In the genomic region with DNA sequence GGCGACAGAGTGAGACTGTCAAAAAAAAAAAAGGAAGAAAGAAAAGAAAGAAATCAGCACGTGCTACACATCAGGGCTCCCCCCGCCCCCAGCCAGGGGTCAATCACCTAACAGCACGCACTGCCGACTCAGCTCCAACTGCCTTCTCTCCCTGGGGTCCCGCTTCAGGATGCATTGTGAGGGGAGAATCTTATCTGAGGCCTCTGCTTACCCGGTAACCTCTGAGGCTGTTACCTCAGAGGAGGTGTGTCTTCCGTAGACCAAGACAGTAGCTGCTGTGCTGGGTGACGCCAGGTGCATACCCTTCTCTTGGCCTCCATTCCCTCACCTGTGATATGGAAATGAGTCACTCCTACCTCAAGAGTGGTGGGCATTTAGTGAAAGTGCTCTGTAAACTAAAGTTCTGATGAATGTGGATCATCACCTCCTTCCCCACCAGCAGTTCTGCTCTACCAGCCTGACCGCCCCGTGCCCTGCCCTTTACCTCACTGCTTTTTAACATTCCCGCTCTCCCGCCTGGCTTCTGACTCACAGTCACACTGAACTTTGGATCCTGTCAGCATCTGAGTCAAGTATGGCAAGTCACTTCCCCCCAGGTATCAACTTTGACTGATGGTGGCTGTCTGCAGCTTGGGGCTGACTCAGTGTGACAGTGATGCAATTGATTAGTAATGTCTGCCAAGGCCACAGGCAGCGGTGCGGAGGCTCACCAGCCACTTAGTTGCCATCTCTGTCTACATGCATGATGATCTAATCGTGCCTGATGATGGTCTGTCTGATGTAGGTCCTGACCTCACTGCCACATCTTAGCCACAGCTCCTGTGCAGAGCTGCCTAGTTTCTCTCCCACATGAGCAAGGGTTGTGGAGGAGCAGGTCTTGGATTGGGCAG, we compare ENCODE assay signal across 9 cellular contexts. TPM values are rescaled to one million over a fixed set of nuclear protein-coding genes. Genes with fewer than 3 reads are reported as not detected.
A peak's percentile ranks its signal among the peaks of the same experiment; 100 is the strongest.
DNase-seq lines count a peak whose midpoint lies in the region; ATAC-seq, FAIRE-seq and TF ChIP-seq lines count a peak whose summit lies in the region.
"Had no signal": no experiment of that assay in that cellular context is flagged by ENCODE, and none has a peak within 500 bp of the region (broad histone marks: within the 10 kb centered on the region; RNA-seq: fewer than 3 reads in every experiment).

No MANE protein-coding gene starts in this region.

- H3K36me3 ChIP-seq in SK-N-SH (replicated peaks in 1 of 2; ENCODE audit: control insufficient read depth in 1 of 2, insufficient read depth in 2 of 2, low read length in 1 of 2) (peaks cover 0 to 3% of the 10 kb centered on the region in 2 experiments), esophagus squamous epithelium (peaks cover 0 to 15% (median 4%) of the 10 kb centered on the region in 3 donors)

- H3F3A ChIP-seq in SK-N-SH (replicated peaks; ENCODE audit: insufficient read depth) = peaks cover 3% of the 10 kb centered on the region

- no peak for TF ChIP-seq EP300 in SK-N-SH (IDR thresholded peaks at IDR 0.05; ENCODE audit: borderline replicate concordance in 1 of 2, low read depth in 1 of 2, low read length in 1 of 2)

- H3K27ac ChIP-seq in SK-N-SH (ENCODE audit: low read depth in 2 of 2, low read length in 1 of 2) (no peak overlapping the region), esophagus squamous epithelium (no peak overlapping the region)
- H3K27ac ChIP-seq: parathyroid adenoma had no signal

- no peak overlapping the region for H3K4me2 ChIP-seq in SK-N-SH

- POLR2A ChIA-PET in SK-N-SH (lab: Yijun Ruan, JAX) = no interaction called here

- CTCF ChIA-PET in SK-N-SH (lab: Yijun Ruan, JAX) = interaction anchor here (0.9 to 6.6 kb wide), 7 partner anchors 9 to 150 kb away, joined by 3 to 91 read pairs (median 47); no protein-coding TSS in a partner anchor

- TF ChIP-seq POLR2A in GM12891 (IDR thresholded peaks at IDR 0.05; ENCODE audit: low read depth, low read length) = no peak
- TF ChIP-seq POLR2A in esophagus squamous epithelium (IDR thresholded peaks at IDR 0.05) = no peak

- no peak for ATAC-seq in HG03460 (IDR thresholded peaks at IDR 0.05; ENCODE audit: unreplicated experiment)

- H3K4me3 ChIP-seq in SK-N-SH (ENCODE audit: low read depth in 2 of 2, low read length in 1 of 2) (no peak overlapping the region), esophagus squamous epithelium (no peak overlapping the region)

- H3K4me1 ChIP-seq in SK-N-SH (ENCODE audit: control insufficient read depth in 1 of 2, insufficient read depth in 2 of 2, low read depth in 1 of 2, low read length in 1 of 2) (peaks cover 0 to 3% of the 10 kb centered on the region in 2 experiments; a peak in 1 of 4 replicates), esophagus squamous epithelium (peaks cover 7 to 22% (median 8%) of the 10 kb centered on the region in 3 donors)

- WGBS in SK-N-SH (ENCODE audit: low lambda C conversion rate) = 55% methylated on average over 16 of the region's 16 CpGs
- 49 to 63% methylated on average over 16 of the region's 16 CpGs for WGBS in esophagus squamous epithelium, 2 donors

- H3K9me2 ChIP-seq in SK-N-SH = no peaks in the 10 kb centered on the region

- H4K20me1 ChIP-seq in SK-N-SH (ENCODE audit: insufficient read depth) = no peaks in the 10 kb centered on the region

- no peaks in the 10 kb centered on the region for H3K9me3 ChIP-seq in SK-N-SH
- no peaks in the 10 kb centered on the region for H3K9me3 ChIP-seq in esophagus squamous epithelium

- H3K27me3 ChIP-seq in SK-N-SH (ENCODE audit: insufficient read depth) (no peaks in the 10 kb centered on the region), esophagus squamous epithelium (no peaks in the 10 kb centered on the region)

- intact Hi-C loops in esophagus squamous epithelium (cut with DNase I) = no loop called here

- peak; percentile 63 for FAIRE-seq in GM12891 (lab: Jason Lieb, UNC)

- H3K9ac ChIP-seq in SK-N-SH = no peak overlapping the region
- H3K9ac ChIP-seq: parathyroid adenoma had no signal

- TF ChIP-seq CTCF in SK-N-SH (IDR thresholded peaks at IDR 0.05) = no peak
- no peak for TF ChIP-seq CTCF in esophagus squamous epithelium (IDR thresholded peaks at IDR 0.05)

- H2AFZ ChIP-seq in SK-N-SH (ENCODE audit: low read depth) = no peak overlapping the region
- H2AFZ ChIP-seq: parathyroid adenoma had no signal

- no peak for TF ChIP-seq RAD21 in SK-N-SH (IDR thresholded peaks at IDR 0.05; ENCODE audit: low read length)

- H3K79me2 ChIP-seq in SK-N-SH (ENCODE audit: insufficient read depth) = no peaks in the 10 kb centered on the region
- H3K79me2 ChIP-seq: parathyroid adenoma had no signal

- DNase-seq in GM12891 (ENCODE audit: insufficient read length, low spot score) (no peak), SK-N-SH (peak; percentile 12), dermis blood vessel endothelial cell (peak; percentile 43), iPS-NIHi7 (ENCODE audit: extremely low spot score) (no peak), NCI-H2081 (lab: John Stamatoyannopoulos, UW) (no peak), esophagus squamous epithelium (lab: John Stamatoyannopoulos, UW) (no peak)
- peak; percentile 89 for DNase-seq in stimulated activated CD4-positive, alpha-beta T cell treated with anti-CD3 and anti-CD28 coated beads, Interleukin-1b, Interleukin-23, amount 100 ng/mL, for 48 hours

TF ChIP-seq in GM12891, 5 proteins besides CTCF, POLR2A, EP300 and RAD21:
- TF ChIP-seq POLR2AphosphoS5 (IDR thresholded peaks at IDR 0.05; ENCODE audit: low read depth, low read length) (no peak), POU2F2 (IDR thresholded peaks at IDR 0.05; ENCODE audit: low read depth, low read length) (no peak), SPI1 (IDR thresholded peaks at IDR 0.05; ENCODE audit: low read depth, low read length) (peak; percentile 43; the same call in 1 of the 2 replicates)

TF ChIP-seq in SK-N-SH, 30 proteins besides CTCF, POLR2A, EP300 and RAD21 (continues in another document):
- TF ChIP-seq, protein P1, sequence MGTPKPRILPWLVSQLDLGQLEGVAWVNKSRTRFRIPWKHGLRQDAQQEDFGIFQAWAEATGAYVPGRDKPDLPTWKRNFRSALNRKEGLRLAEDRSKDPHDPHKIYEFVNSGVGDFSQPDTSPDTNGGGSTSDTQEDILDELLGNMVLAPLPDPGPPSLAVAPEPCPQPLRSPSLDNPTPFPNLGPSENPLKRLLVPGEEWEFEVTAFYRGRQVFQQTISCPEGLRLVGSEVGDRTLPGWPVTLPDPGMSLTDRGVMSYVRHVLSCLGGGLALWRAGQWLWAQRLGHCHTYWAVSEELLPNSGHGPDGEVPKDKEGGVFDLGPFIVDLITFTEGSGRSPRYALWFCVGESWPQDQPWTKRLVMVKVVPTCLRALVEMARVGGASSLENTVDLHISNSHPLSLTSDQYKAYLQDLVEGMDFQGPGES (IDR thresholded peaks at IDR 0.05; ENCODE audit: low read depth, low read length) = no peak
- TF ChIP-seq GABPA (IDR thresholded peaks at IDR 0.05; ENCODE audit: low read depth) = no peak
- TF ChIP-seq MXI1 (IDR thresholded peaks at IDR 0.05; ENCODE audit: low read depth, low read length) = no peak
- TF ChIP-seq TAF1 (IDR thresholded peaks at IDR 0.05; ENCODE audit: borderline replicate concordance, low read depth, low read length) = no peak
- TF ChIP-seq FOSL2 (IDR thresholded peaks at IDR 0.05; ENCODE audit: borderline replicate concordance, low read depth) = peak; percentile 79
- TF ChIP-seq RXRA (IDR thresholded peaks at IDR 0.05; ENCODE audit: borderline replicate concordance, low read depth) = peak; percentile 69; the same call in 1 of the 2 replicates
- no peak for TF ChIP-seq RCOR1 (IDR thresholded peaks at IDR 0.05; ENCODE audit: low read length)
- TF ChIP-seq TEAD4 (IDR thresholded peaks at IDR 0.05; ENCODE audit: borderline replicate concordance, insufficient read depth) = no peak
- TF ChIP-seq, protein P2, sequence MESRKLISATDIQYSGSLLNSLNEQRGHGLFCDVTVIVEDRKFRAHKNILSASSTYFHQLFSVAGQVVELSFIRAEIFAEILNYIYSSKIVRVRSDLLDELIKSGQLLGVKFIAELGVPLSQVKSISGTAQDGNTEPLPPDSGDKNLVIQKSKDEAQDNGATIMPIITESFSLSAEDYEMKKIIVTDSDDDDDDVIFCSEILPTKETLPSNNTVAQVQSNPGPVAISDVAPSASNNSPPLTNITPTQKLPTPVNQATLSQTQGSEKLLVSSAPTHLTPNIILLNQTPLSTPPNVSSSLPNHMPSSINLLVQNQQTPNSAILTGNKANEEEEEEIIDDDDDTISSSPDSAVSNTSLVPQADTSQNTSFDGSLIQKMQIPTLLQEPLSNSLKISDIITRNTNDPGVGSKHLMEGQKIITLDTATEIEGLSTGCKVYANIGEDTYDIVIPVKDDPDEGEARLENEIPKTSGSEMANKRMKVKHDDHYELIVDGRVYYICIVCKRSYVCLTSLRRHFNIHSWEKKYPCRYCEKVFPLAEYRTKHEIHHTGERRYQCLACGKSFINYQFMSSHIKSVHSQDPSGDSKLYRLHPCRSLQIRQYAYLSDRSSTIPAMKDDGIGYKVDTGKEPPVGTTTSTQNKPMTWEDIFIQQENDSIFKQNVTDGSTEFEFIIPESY (IDR thresholded peaks at IDR 0.05; ENCODE audit: borderline replicate concordance, low read depth) = no peak
- no peak for TF ChIP-seq NRF1 (IDR thresholded peaks at IDR 0.05; ENCODE audit: low read depth, low read length)
- TF ChIP-seq FOXM1 (IDR thresholded peaks at IDR 0.05; ENCODE audit: low read depth) = no peak
- TF ChIP-seq, protein P3, sequence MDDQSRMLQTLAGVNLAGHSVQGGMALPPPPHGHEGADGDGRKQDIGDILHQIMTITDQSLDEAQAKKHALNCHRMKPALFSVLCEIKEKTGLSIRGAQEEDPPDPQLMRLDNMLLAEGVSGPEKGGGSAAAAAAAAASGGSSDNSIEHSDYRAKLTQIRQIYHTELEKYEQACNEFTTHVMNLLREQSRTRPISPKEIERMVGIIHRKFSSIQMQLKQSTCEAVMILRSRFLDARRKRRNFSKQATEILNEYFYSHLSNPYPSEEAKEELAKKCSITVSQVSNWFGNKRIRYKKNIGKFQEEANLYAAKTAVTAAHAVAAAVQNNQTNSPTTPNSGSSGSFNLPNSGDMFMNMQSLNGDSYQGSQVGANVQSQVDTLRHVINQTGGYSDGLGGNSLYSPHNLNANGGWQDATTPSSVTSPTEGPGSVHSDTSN (IDR thresholded peaks at IDR 0.05) = peak; percentile 93
- TF ChIP-seq CHD2 (IDR thresholded peaks at IDR 0.05; ENCODE audit: low read length, partially characterized antibody) = no peak

RNA-seq across cellular contexts. Expression of a gene that starts 20.1 kb away (rescaled TPM):
- polyA plus RNA-seq in GM12891 (2012; ENCODE audit: low read depth, missing spikeins) = 54.4 TPM
- 3.3 TPM in 2 replicates for polyA plus RNA-seq in SK-N-SH (2012; rRNA removed)
- 2.0 and 2.3 TPM in 2 replicates for polyA plus RNA-seq in SK-N-SH (2012; cell fraction: cytosol; rRNA removed)
- polyA plus RNA-seq in SK-N-SH (2012; cell fraction: nucleus; rRNA removed) = 8.1 and 8.2 TPM in 2 replicates
- 11.4 and 15.4 TPM in 2 replicates for total RNA-seq in dermis blood vessel endothelial cell
- 10 to 100 TPM in 1 of 4 donors, 1 to 10 TPM in 3; 2.8 to 25.9 (median 5.7) TPM for total RNA-seq in esophagus squamous epithelium

RNA-seq across cellular contexts. Expression of a gene that starts 51.5 kb away (rescaled TPM):
- polyA plus RNA-seq in GM12891 (2012; ENCODE audit: low read depth, missing spikeins) = 0.60 TPM
- 0.05 and 0.08 TPM in 2 replicates for polyA plus RNA-seq in SK-N-SH (2012; rRNA removed)
- polyA plus RNA-seq in SK-N-SH (2012; cell fraction: cytosol; rRNA removed) = 0.01 TPM in 1 of 2 replicates, not detected in the other
- 0.04 TPM in 1 of 2 replicates, not detected in the other for polyA plus RNA-seq in SK-N-SH (2012; cell fraction: nucleus; rRNA removed)
- total RNA-seq in dermis blood vessel endothelial cell = 0.05 and 0.51 TPM in 2 replicates
- total RNA-seq in esophagus squamous epithelium = not detected

Comparison
In these comparisons a context has a peak if more than half of its experiments do, and no peak if none do; other contexts are left out.
1. DNase-seq: peak in SK-N-SH (single experiment), dermis blood vessel endothelial cell (single experiment) and stimulated activated CD4-positive, alpha-beta T cell treated with anti-CD3 and anti-CD28 coated beads, Interleukin-1b, Interleukin-23, amount 100 ng/mL, for 48 hours (single experiment); none in GM12891 (single experiment), iPS-NIHi7 (single experiment), NCI-H2081 (0 of 2) and esophagus squamous epithelium (single experiment).